Comparison of ENCODE assay signal across 1 cellular context in the genomic region with DNA sequence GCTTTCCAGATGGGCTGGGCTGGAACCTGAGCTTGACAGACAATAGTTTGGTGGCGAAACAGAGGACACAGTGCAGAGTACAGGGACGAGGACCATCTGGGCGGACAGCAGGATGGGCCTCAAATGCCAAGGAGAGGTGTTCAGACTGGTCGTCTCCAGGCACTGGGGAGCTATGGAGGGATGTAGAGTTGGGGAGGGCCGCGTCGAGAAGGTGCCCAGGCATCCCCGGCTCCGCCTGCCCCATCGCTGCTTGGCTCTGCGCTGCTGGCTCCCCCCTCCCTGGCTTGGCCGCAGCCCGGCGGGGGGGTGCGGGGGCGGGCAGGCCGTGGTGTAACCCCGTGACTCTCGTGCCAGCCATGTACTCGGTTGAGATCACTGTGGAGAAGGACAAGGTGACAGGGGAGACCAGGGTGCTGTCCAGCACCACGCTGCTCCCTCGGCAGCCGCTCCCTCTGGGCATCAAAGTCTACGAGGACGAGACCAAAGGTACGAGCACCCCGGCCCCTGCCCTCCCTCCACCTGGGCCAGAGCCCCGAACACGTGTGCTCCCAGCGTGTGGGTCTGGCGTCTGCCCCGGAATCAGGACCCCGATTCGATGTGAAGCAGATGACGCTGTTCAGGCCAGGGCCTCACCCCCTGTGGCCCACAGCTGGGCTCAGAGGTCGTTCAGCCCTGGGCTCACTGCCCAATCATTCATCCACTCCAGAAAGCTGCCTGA.
TF ChIP-seq lines count a peak whose summit lies in the region.

No MANE protein-coding gene starts in this region.

TF ChIP-seq in HepG2, 621 proteins besides CTCF, POLR2A, EP300 and RAD21 (continued from another document and continues in another):
- TF ChIP-seq, protein P1, sequence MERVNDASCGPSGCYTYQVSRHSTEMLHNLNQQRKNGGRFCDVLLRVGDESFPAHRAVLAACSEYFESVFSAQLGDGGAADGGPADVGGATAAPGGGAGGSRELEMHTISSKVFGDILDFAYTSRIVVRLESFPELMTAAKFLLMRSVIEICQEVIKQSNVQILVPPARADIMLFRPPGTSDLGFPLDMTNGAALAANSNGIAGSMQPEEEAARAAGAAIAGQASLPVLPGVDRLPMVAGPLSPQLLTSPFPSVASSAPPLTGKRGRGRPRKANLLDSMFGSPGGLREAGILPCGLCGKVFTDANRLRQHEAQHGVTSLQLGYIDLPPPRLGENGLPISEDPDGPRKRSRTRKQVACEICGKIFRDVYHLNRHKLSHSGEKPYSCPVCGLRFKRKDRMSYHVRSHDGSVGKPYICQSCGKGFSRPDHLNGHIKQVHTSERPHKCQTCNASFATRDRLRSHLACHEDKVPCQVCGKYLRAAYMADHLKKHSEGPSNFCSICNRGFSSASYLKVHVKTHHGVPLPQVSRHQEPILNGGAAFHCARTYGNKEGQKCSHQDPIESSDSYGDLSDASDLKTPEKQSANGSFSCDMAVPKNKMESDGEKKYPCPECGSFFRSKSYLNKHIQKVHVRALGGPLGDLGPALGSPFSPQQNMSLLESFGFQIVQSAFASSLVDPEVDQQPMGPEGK (CRISPR knock-in tag; IDR thresholded peaks at IDR 0.05), result peak; percentile 98
- peak; percentile 87; the same call in 1 of the 2 replicates for TF ChIP-seq ZNF253 (CRISPR knock-in tag; IDR thresholded peaks at IDR 0.05; ENCODE audit: borderline replicate concordance)
- TF ChIP-seq ZC3H13 (CRISPR knock-in tag; IDR thresholded peaks at IDR 0.05), result peak; percentile 66; the same call in 1 of the 2 replicates
- no peak for TF ChIP-seq SATB2 (CRISPR knock-in tag; IDR thresholded peaks at IDR 0.05)
- TF ChIP-seq ZKSCAN1 (IDR thresholded peaks at IDR 0.05; ENCODE audit: low read length), result no peak
- TF ChIP-seq ZNF441 (CRISPR knock-in tag; IDR thresholded peaks at IDR 0.05; ENCODE audit: borderline replicate concordance), result no peak
- peak; percentile 70 for TF ChIP-seq ZFP90 (CRISPR knock-in tag; IDR thresholded peaks at IDR 0.05; ENCODE audit: borderline replicate concordance)
- TF ChIP-seq, protein P2, sequence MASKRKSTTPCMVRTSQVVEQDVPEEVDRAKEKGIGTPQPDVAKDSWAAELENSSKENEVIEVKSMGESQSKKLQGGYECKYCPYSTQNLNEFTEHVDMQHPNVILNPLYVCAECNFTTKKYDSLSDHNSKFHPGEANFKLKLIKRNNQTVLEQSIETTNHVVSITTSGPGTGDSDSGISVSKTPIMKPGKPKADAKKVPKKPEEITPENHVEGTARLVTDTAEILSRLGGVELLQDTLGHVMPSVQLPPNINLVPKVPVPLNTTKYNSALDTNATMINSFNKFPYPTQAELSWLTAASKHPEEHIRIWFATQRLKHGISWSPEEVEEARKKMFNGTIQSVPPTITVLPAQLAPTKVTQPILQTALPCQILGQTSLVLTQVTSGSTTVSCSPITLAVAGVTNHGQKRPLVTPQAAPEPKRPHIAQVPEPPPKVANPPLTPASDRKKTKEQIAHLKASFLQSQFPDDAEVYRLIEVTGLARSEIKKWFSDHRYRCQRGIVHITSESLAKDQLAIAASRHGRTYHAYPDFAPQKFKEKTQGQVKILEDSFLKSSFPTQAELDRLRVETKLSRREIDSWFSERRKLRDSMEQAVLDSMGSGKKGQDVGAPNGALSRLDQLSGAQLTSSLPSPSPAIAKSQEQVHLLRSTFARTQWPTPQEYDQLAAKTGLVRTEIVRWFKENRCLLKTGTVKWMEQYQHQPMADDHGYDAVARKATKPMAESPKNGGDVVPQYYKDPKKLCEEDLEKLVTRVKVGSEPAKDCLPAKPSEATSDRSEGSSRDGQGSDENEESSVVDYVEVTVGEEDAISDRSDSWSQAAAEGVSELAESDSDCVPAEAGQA (IDR thresholded peaks at IDR 0.05; ENCODE audit: low read depth), result no peak
- TF ChIP-seq, protein P2 (CRISPR knock-in tag; IDR thresholded peaks at IDR 0.05; ENCODE audit: borderline replicate concordance), result no peak
- no peak for TF ChIP-seq NFE2 (CRISPR knock-in tag; IDR thresholded peaks at IDR 0.05)
- TF ChIP-seq, protein P3, sequence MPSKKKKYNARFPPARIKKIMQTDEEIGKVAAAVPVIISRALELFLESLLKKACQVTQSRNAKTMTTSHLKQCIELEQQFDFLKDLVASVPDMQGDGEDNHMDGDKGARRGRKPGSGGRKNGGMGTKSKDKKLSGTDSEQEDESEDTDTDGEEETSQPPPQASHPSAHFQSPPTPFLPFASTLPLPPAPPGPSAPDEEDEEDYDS (CRISPR knock-in tag; IDR thresholded peaks at IDR 0.05), result no peak; the same call in 1 of the 2 replicates
- TF ChIP-seq ZNF773 (CRISPR knock-in tag; IDR thresholded peaks at IDR 0.05; ENCODE audit: borderline replicate concordance), result peak; percentile 85; the same call in 1 of the 2 replicates
- 0 out of 2 replicates have a peak, but pooled peaks have one; percentile 37 for TF ChIP-seq TIGD3 (CRISPR knock-in tag; IDR thresholded peaks at IDR 0.05; ENCODE audit: borderline replicate concordance)
- TF ChIP-seq FOXJ3 (CRISPR knock-in tag; IDR thresholded peaks at IDR 0.05; ENCODE audit: borderline replicate concordance), result no peak
- TF ChIP-seq, protein P4, sequence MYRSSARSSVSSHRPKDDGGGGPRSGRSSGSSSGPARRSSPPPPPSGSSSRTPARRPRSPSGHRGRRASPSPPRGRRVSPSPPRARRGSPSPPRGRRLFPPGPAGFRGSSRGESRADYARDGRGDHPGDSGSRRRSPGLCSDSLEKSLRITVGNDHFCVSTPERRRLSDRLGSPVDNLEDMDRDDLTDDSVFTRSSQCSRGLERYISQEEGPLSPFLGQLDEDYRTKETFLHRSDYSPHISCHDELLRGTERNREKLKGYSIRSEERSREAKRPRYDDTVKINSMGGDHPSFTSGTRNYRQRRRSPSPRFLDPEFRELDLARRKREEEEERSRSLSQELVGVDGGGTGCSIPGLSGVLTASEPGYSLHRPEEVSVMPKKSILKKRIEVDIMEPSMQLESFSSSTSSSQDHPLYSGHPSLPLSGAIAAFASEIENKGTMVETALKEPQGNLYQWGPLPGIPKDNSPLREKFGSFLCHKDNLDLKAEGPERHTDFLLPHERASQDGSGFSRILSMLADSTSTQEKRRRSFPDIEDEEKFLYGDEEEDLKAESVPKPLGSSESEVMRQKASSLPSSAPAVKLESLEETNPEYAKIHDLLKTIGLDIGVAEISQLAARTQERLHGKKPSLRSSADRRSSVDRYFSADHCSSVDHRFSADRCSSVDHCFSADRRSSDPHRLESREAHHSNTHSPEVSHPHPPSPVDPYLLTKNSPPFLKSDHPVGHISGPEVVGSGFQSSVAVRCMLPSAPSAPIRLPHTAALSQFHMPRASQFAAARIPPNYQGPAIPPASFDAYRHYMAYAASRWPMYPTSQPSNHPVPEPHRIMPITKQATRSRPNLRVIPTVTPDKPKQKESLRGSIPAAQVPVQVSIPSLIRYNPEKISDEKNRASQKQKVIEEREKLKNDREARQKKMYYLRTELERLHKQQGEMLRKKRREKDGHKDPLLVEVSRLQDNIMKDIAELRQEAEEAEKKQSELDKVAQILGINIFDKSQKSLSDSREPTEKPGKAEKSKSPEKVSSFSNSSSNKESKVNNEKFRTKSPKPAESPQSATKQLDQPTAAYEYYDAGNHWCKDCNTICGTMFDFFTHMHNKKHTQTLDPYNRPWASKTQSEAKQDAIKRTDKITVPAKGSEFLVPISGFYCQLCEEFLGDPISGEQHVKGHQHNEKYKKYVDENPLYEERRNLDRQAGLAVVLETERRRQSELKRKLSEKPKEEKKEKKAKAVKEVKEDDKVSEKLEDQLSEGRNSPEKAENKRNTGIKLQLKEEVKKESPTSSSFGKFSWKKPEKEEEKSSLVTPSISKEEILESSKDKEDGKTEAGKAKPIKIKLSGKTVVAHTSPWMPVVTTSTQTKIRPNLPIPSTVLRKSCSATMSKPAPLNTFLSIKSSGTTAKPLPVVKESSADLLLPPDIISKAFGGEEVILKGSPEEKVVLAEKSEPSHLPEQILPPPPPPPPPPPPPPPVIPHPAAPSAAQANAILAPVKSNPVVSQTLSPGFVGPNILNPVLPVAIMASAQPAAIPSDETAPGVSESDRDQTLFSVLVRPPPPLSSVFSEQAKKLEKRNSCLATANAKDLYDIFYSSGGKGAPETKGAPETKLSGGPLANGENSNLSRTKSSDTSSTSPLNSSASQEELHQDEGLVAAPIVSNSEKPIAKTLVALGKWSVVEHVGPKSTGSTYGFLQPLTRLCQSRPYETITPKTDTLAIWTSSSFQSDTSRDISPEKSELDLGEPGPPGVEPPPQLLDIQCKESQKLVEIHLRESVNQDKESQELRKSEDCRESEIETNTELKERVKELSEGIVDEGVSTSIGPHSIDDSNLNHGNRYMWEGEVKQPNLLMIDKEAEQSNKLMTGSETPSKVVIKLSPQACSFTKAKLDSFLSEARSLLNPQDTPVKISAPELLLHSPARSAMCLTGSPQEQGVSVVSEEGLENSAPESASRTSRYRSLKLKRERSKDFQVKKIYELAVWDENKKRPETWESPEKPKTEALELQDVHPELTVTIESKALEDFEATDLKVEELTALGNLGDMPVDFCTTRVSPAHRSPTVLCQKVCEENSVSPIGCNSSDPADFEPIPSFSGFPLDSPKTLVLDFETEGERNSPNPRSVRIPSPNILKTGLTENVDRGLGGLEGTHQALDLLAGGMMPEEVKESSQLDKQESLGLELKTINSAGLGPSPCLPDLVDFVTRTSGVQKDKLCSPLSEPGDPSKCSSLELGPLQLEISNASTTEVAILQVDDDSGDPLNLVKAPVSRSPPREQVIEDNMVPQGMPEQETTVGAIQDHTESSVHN (CRISPR knock-in tag; IDR thresholded peaks at IDR 0.05), result 0 out of 2 replicates have a peak, but pooled peaks have one; percentile 40
- TF ChIP-seq SALL2 (CRISPR knock-in tag; IDR thresholded peaks at IDR 0.05), result no peak
- TF ChIP-seq ZFP36 (IDR thresholded peaks at IDR 0.05; ENCODE audit: borderline replicate concordance, low read depth, low read length, partially characterized antibody), result peak; percentile 12
- 0 out of 2 replicates have a peak, but pooled peaks have one; percentile 21 for TF ChIP-seq MTF1 (CRISPR knock-in tag; IDR thresholded peaks at IDR 0.05)
- no peak for TF ChIP-seq ZBTB10 (CRISPR knock-in tag; IDR thresholded peaks at IDR 0.05; ENCODE audit: borderline replicate concordance)
- TF ChIP-seq NCOA2 (CRISPR knock-in tag; IDR thresholded peaks at IDR 0.05), result no peak; the same call in 1 of the 2 replicates
- peak; percentile 76 for TF ChIP-seq ARNT2 (CRISPR knock-in tag; IDR thresholded peaks at IDR 0.05; ENCODE audit: low read depth)
- peak; percentile 77; the same call in 1 of the 2 replicates for TF ChIP-seq ZNF280B (CRISPR knock-in tag; IDR thresholded peaks at IDR 0.05; ENCODE audit: borderline replicate concordance)
- TF ChIP-seq REL (CRISPR knock-in tag; conservative IDR thresholded peaks at IDR 0.05), result no peak
- TF ChIP-seq ZNF558 (CRISPR knock-in tag; IDR thresholded peaks at IDR 0.05; ENCODE audit: borderline replicate concordance), result peak; percentile 93; the same call in 1 of the 2 replicates
- no peak for TF ChIP-seq ARNT (IDR thresholded peaks at IDR 0.05)
